In the genomic region with DNA sequence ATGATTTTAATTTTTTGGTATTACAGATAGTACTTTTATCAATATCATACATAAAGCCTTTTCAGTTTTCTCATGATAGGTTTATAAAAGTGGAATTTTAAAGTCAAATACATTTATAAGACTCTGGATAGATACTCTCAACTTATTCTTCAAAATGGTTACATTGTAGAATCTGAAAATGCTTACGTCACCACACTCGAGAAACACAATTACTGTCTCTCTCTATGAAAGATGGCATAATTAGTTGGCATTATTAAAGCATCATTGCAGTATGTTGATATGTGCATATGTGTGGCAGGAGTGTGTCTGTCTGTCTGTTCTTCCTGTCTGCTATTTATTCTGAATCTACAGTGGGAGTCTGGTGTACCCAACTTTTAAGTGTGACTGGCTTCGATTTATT, we compare ENCODE assay signal across 8 cellular contexts.
"Had no signal": no experiment of that assay in that cellular context is flagged by ENCODE, and none has a peak within 500 bp of the region (broad histone marks: within the 10 kb centered on the region; RNA-seq: fewer than 3 reads in every experiment).

No MANE protein-coding gene starts in this region.

- H3K4me3 ChIP-seq: GM12878 had no signal

- FAIRE-seq: G401.6, GM12878, GM12891, GM12892, GM18507, GM19239 had no signal

- ATAC-seq: GM12878 had no signal

- DNase-seq: GDM1, GF-D8 had no signal
